Comparison of ENCODE assay signal across 28 cellular contexts in the genomic region with DNA sequence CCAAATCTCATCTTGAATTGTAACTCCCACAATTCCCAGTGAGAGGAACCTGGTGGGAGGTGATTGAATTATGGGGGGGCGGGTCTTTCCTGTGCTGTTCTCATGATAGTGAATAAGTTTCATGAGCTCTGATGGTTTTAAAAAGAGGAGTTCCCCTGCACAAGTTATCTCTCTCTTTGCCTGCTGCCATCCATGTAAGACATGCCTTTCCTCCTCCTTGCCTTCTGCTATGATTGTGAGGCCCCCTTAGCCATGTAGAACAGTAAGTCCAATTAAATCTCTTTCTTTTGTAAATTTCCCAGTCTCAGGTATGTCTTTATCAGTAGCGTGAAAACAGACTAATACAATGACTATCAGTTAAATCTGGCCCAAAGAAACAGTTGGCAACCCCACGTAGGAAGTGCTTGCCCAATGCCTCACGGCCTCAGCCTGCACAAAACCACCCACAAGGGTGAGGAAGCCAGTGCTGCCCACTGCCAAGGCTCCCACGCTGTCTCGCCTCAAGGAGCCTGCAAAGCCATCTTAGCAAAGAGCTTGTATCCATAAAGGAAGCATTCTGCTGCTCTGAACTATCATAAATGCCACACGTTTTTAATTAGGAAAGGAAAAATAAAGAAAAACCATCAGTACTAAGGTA.
DNase-seq lines count a peak whose midpoint lies in the region; ATAC-seq and TF ChIP-seq lines count a peak whose summit lies in the region.
"Had no signal": no experiment of that assay in that cellular context is flagged by ENCODE, and none has a peak within 500 bp of the region (broad histone marks: within the 10 kb centered on the region; RNA-seq: fewer than 3 reads in every experiment).

No MANE protein-coding gene starts in this region.

- no peaks in the 10 kb centered on the region for H3K9me2 ChIP-seq in OCI-LY7 (ENCODE audit: insufficient read depth, low read length)

- CTCF ChIA-PET in CD8-positive, alpha-beta memory T cell (lab: Charles Lee) = interaction anchor here (1.7 kb wide), 1 partner anchor 15 kb away, joined by 4 read pairs; no protein-coding TSS in a partner anchor
- CTCF ChIA-PET in OCI-LY7 (lab: Charles Lee; ENCODE audit: unreplicated experiment) = no interaction called here
- CTCF ChIA-PET in activated CD4-positive, alpha-beta T cell treated with anti-CD3 and anti-CD28 coated beads, Interleukin-2, amount 10 ng/mL, durations not matched to agents 7 days and 5 days (lab: Charles Lee) = interaction anchor here (0.5 to 1.6 kb wide), 2 partner anchors 15 to 1506 kb away, joined by 5 read pairs; no protein-coding TSS in a partner anchor

- no peak overlapping the region for H3K4me3 ChIP-seq in CD8-positive, alpha-beta memory T cell (ENCODE audit: low read length)
- H3K4me3 ChIP-seq in OCI-LY7 (ENCODE audit: low read depth, low read length, poor library complexity, severe bottlenecking) (no peak overlapping the region), neural progenitor cell (no peak overlapping the region)
- H3K4me3 ChIP-seq: heart left ventricle, lung, Peyer's patch had no signal

- BruUV-seq in OCI-LY7 (replicated peaks; lab: Mats Ljungman, UMichigan) = TSS peak; percentile 36

- intact Hi-C loops in OCI-LY7 (cut with micrococcal nuclease; ENCODE audit: unreplicated experiment) = no loop called here

- POLR2A ChIA-PET in CD8-positive, alpha-beta memory T cell (lab: Charles Lee) = no interaction called here
- POLR2A ChIA-PET in OCI-LY7 (lab: Charles Lee) = no interaction called here
- POLR2A ChIA-PET in activated CD4-positive, alpha-beta T cell treated with anti-CD3 and anti-CD28 coated beads, Interleukin-2, amount 10 ng/mL, durations not matched to agents 7 days and 5 days (lab: Charles Lee) = no interaction called here

- peaks cover 35 to 60% (median 47%) of the 10 kb centered on the region in 3 donors for H3K4me1 Mint-ChIP-seq in CD8-positive, alpha-beta memory T cell
- peaks cover 74% of the 10 kb centered on the region for H3K4me1 Mint-ChIP-seq in stimulated activated effector memory CD8-positive, alpha-beta T cell treated with anti-CD3 and anti-CD28 coated beads, Interleukin-12 subunit alpha, Interleukin-12 subunit beta, amount 100 ng/mL, for 72 hours
- peaks cover 20% of the 10 kb centered on the region for H3K4me1 Mint-ChIP-seq in activated CD4-positive, alpha-beta T cell treated with anti-CD3 and anti-CD28 coated beads, Interleukin-2, amount 10 ng/mL, durations not matched to agents 7 days and 5 days
- H3K4me1 Mint-ChIP-seq in neural progenitor cell = no peaks in the 10 kb centered on the region
- H3K4me1 Mint-ChIP-seq: endodermal cell, nephron had no signal

- H3K4me1 ChIP-seq in CD8-positive, alpha-beta memory T cell (ENCODE audit: insufficient read depth, low read length) = peaks cover 13% of the 10 kb centered on the region
- H3K4me1 ChIP-seq in OCI-LY7 (ENCODE audit: insufficient read depth, low read length, poor library complexity, severe bottlenecking) = peaks cover 39% of the 10 kb centered on the region
- H3K4me1 ChIP-seq in neural progenitor cell = peaks cover 7% of the 10 kb centered on the region

- no peaks in the 10 kb centered on the region for H3K36me3 ChIP-seq in CD8-positive, alpha-beta memory T cell (ENCODE audit: insufficient read depth, low read length)
- H3K36me3 ChIP-seq in OCI-LY7 (ENCODE audit: insufficient read depth, low read length) = peaks cover 90% of the 10 kb centered on the region
- no peaks in the 10 kb centered on the region for H3K36me3 ChIP-seq in neural progenitor cell
- H3K36me3 ChIP-seq: Peyer's patch had no signal

- peak; percentile 51 for ATAC-seq in left lobe of liver
- peak; percentile 27 for ATAC-seq in stimulated activated effector memory CD8-positive, alpha-beta T cell treated with anti-CD3 and anti-CD28 coated beads, Interleukin-12 subunit alpha, Interleukin-12 subunit beta, amount 100 ng/mL, for 72 hours
- ATAC-seq in HG02571 (IDR thresholded peaks at IDR 0.05; ENCODE audit: unreplicated experiment) = no peak
- ATAC-seq: activated CD8-positive, alpha-beta memory T cell treated with anti-CD3 and anti-CD28 coated beads, Interleukin-2, amount 10 ng/mL, durations not matched to agents 7 days and 5 days; esophagus mucosa; heart left ventricle had no signal

- H3F3A ChIP-seq in neural progenitor cell (ENCODE audit: low read depth) = no peaks in the 10 kb centered on the region

- H3K9ac ChIP-seq in neural progenitor cell = no peak overlapping the region

- no peaks in the 10 kb centered on the region for H3K27me3 ChIP-seq in CD8-positive, alpha-beta memory T cell (ENCODE audit: insufficient read depth, low read length, poor library complexity, severe bottlenecking)
- no peaks in the 10 kb centered on the region for H3K27me3 ChIP-seq in neural progenitor cell
- H3K27me3 ChIP-seq: heart left ventricle, Peyer's patch had no signal

- no peak for TF ChIP-seq CTCF in OCI-LY7 (conservative IDR thresholded peaks at IDR 0.05; ENCODE audit: low read length)
- TF ChIP-seq CTCF in neural progenitor cell (IDR thresholded peaks at IDR 0.05) = no peak

- no peaks in the 10 kb centered on the region for H3K27me3 Mint-ChIP-seq in CD8-positive, alpha-beta memory T cell
- no peaks in the 10 kb centered on the region for H3K27me3 Mint-ChIP-seq in activated CD4-positive, alpha-beta T cell treated with anti-CD3 and anti-CD28 coated beads, Interleukin-2, amount 10 ng/mL, durations not matched to agents 7 days and 5 days
- peaks cover 2% of the 10 kb centered on the region for H3K27me3 Mint-ChIP-seq in neural progenitor cell (ENCODE audit: insufficient read depth, low read depth)
- H3K27me3 Mint-ChIP-seq: type B pancreatic cell had no signal

- H3K4me3 Mint-ChIP-seq in CD8-positive, alpha-beta memory T cell = peak overlapping the region in 2 of 7 donors; percentile 4 to 51
- peak overlapping the region; percentile 35 for H3K4me3 Mint-ChIP-seq in stimulated activated effector memory CD8-positive, alpha-beta T cell treated with anti-CD3 and anti-CD28 coated beads, Interleukin-12 subunit alpha, Interleukin-12 subunit beta, amount 100 ng/mL, for 72 hours
- no peak overlapping the region for H3K4me3 Mint-ChIP-seq in activated CD4-positive, alpha-beta T cell treated with anti-CD3 and anti-CD28 coated beads, Interleukin-2, amount 10 ng/mL, durations not matched to agents 7 days and 5 days
- H3K4me3 Mint-ChIP-seq in neural progenitor cell = no peak overlapping the region
- H3K4me3 Mint-ChIP-seq: activated CD8-positive, alpha-beta memory T cell treated with anti-CD3 and anti-CD28 coated beads, Interleukin-2, amount 10 ng/mL, durations not matched to agents 7 days and 5 days; endodermal cell; nephron; type B pancreatic cell had no signal

- H3K27ac Mint-ChIP-seq in CD8-positive, alpha-beta memory T cell = peak overlapping the region in 6 of 8 donors; percentile 42 to 94 (median 66)
- H3K27ac Mint-ChIP-seq in stimulated activated effector memory CD8-positive, alpha-beta T cell treated with anti-CD3 and anti-CD28 coated beads, Interleukin-12 subunit alpha, Interleukin-12 subunit beta, amount 100 ng/mL, for 72 hours = peak overlapping the region; percentile 82
- H3K27ac Mint-ChIP-seq in activated CD4-positive, alpha-beta T cell treated with anti-CD3 and anti-CD28 coated beads, Interleukin-2, amount 10 ng/mL, durations not matched to agents 7 days and 5 days = no peak overlapping the region
- no peak overlapping the region for H3K27ac Mint-ChIP-seq in neural progenitor cell
- H3K27ac Mint-ChIP-seq: activated CD8-positive, alpha-beta memory T cell treated with anti-CD3 and anti-CD28 coated beads, Interleukin-2, amount 10 ng/mL, durations not matched to agents 7 days and 5 days; endodermal cell; nephron; type B pancreatic cell had no signal

- no peak overlapping the region for H3K4me2 ChIP-seq in OCI-LY7 (ENCODE audit: low read length)
- H3K4me2 ChIP-seq in neural progenitor cell = no peak overlapping the region

- no peaks in the 10 kb centered on the region for H3K9me3 Mint-ChIP-seq in CD8-positive, alpha-beta memory T cell
- H3K9me3 Mint-ChIP-seq in stimulated activated effector memory CD8-positive, alpha-beta T cell treated with anti-CD3 and anti-CD28 coated beads, Interleukin-12 subunit alpha, Interleukin-12 subunit beta, amount 100 ng/mL, for 72 hours = peaks cover 3% of the 10 kb centered on the region
- H3K9me3 Mint-ChIP-seq in activated CD4-positive, alpha-beta T cell treated with anti-CD3 and anti-CD28 coated beads, Interleukin-2, amount 10 ng/mL, durations not matched to agents 7 days and 5 days = no peaks in the 10 kb centered on the region
- peaks cover 8% of the 10 kb centered on the region for H3K9me3 Mint-ChIP-seq in neural progenitor cell

- H4K20me1 ChIP-seq in OCI-LY7 (ENCODE audit: insufficient read depth, low read length) (peaks cover 18% of the 10 kb centered on the region), neural progenitor cell (ENCODE audit: low read depth) (no peaks in the 10 kb centered on the region)

- H3K36me3 Mint-ChIP-seq in CD8-positive, alpha-beta memory T cell = peaks cover 5 to 23% (median 12%) of the 10 kb centered on the region in 3 donors
- peaks cover 40% of the 10 kb centered on the region for H3K36me3 Mint-ChIP-seq in stimulated activated effector memory CD8-positive, alpha-beta T cell treated with anti-CD3 and anti-CD28 coated beads, Interleukin-12 subunit alpha, Interleukin-12 subunit beta, amount 100 ng/mL, for 72 hours
- no peaks in the 10 kb centered on the region for H3K36me3 Mint-ChIP-seq in activated CD4-positive, alpha-beta T cell treated with anti-CD3 and anti-CD28 coated beads, Interleukin-2, amount 10 ng/mL, durations not matched to agents 7 days and 5 days (ENCODE audit: low read depth)
- H3K36me3 Mint-ChIP-seq in neural progenitor cell = no peaks in the 10 kb centered on the region
- H3K36me3 Mint-ChIP-seq: type B pancreatic cell had no signal

- H3K27ac ChIP-seq in CD8-positive, alpha-beta memory T cell (ENCODE audit: low read depth, low read length) = no peak overlapping the region
- no peak overlapping the region for H3K27ac ChIP-seq in OCI-LY7 (ENCODE audit: low read depth, low read length, poor library complexity, severe bottlenecking)
- H3K27ac ChIP-seq in neural progenitor cell = no peak overlapping the region
- H3K27ac ChIP-seq: Peyer's patch, VCaP had no signal

- H3K79me2 ChIP-seq in OCI-LY7 (ENCODE audit: insufficient read depth, low read depth, low read length) (peaks cover 71% of the 10 kb centered on the region), neural progenitor cell (ENCODE audit: low read depth) (no peaks in the 10 kb centered on the region)

- DNase-seq in CD8-positive, alpha-beta memory T cell = no peak
- no peak for DNase-seq in OCI-LY7 (ENCODE audit: low spot score)
- DNase-seq in left lobe of liver (ENCODE audit: low spot score) = no peak
- no peak for DNase-seq in stimulated activated effector memory CD8-positive, alpha-beta T cell treated with anti-CD3 and anti-CD28 coated beads, Interleukin-12 subunit alpha, Interleukin-12 subunit beta, amount 100 ng/mL, for 72 hours (ENCODE audit: low spot score in 2 of 2)
- no peak for DNase-seq in activated CD4-positive, alpha-beta T cell treated with anti-CD3 and anti-CD28 coated beads, Interleukin-2, amount 10 ng/mL, durations not matched to agents 7 days and 5 days
- no peak for DNase-seq in stimulated activated CD4-positive, alpha-beta T cell treated with anti-CD3 and anti-CD28 coated beads, Interleukin-12 subunit alpha, Interleukin-12 subunit beta, amount 100 ng/mL, for 4 hours
- DNase-seq in neural progenitor cell (ENCODE audit: low spot score) = no peak
- DNase-seq: activated CD4-positive, alpha-beta T cell treated with anti-CD3 and anti-CD28 coated beads for 48 hours; activated CD8-positive, alpha-beta memory T cell treated with anti-CD3 and anti-CD28 coated beads, Interleukin-2, amount 10 ng/mL, durations not matched to agents 7 days and 5 days; activated naive CD4-positive, alpha-beta T cell; activated T-cell treated with anti-CD3 and anti-CD28 coated beads, Interleukin-2, amount 50 U/mL, for 48 hours; caudate nucleus; endodermal cell; heart left ventricle; KBM-7; NCI-H1417 treated with DMSO at 0.1 percent for 48 hours; NCI-H2029 treated with DMSO at 0.1 percent for 48 hours; NCI-H226; NCI-H526 treated with DMSO at 0.1 percent for 48 hours; Peyer's patch; SHP77; stimulated activated naive CD4-positive, alpha-beta T cell had no signal

- no peak overlapping the region for H2AFZ ChIP-seq in OCI-LY7 (ENCODE audit: low read length)
- no peak overlapping the region for H2AFZ ChIP-seq in neural progenitor cell (replicated peaks)

- H3K9me3 ChIP-seq in CD8-positive, alpha-beta memory T cell (ENCODE audit: low read length) = no peaks in the 10 kb centered on the region
- H3K9me3 ChIP-seq in OCI-LY7 (ENCODE audit: low read length) = peaks cover 10% of the 10 kb centered on the region
- H3K9me3 ChIP-seq in neural progenitor cell (ENCODE audit: low read depth) = no peaks in the 10 kb centered on the region
- H3K9me3 ChIP-seq: heart left ventricle, Peyer's patch had no signal

Comparison
In these comparisons a context has a peak if more than half of its experiments do, and no peak if none do; other contexts are left out.
1. H3K27ac Mint-ChIP-seq: peak in CD8-positive, alpha-beta memory T cell (6 of 8) and stimulated activated effector memory CD8-positive, alpha-beta T cell treated with anti-CD3 and anti-CD28 coated beads, Interleukin-12 subunit alpha, Interleukin-12 subunit beta, amount 100 ng/mL, for 72 hours (single experiment); none in activated CD4-positive, alpha-beta T cell treated with anti-CD3 and anti-CD28 coated beads, Interleukin-2, amount 10 ng/mL, durations not matched to agents 7 days and 5 days (single experiment) and neural progenitor cell (single experiment).